In the genomic region with DNA sequence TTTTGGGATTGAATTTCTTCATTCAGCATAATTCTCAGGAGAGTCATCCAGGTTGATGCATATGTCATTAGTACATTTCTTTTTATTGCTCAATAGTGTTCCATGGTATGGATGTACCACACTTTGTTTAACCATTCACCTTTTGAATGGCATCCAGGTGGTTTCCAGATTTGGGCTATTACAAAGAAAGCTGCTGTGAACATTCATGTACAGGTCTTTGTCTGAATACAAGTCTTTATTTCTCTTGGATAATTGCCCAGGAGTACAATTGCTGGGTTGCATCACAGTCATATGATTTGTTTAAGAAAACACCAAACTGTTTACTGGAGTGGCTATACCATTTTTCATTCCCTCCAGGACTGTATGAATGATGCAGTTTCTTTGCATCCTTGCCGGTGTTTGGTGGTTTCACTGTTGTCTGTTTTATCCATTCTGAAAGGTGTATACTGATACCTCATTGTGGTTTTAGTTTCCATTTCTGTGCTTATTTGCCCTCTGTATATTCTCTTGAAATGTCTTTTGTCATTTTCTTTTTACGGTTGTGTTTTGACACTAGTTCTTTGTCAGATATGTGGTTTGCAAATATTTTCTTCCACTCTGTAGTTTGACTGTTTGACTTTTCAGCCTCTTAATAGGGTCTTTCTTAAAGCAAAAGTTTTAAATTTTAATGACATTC, we compare ENCODE assay signal across 9 cellular contexts. TPM values are rescaled to one million over a fixed set of nuclear protein-coding genes. Genes with fewer than 3 reads are reported as not detected.
DNase-seq lines count a peak whose midpoint lies in the region; ATAC-seq and TF ChIP-seq lines count a peak whose summit lies in the region.
"Had no signal": no experiment of that assay in that cellular context is flagged by ENCODE, and none has a peak within 500 bp of the region (broad histone marks: within the 10 kb centered on the region; RNA-seq: fewer than 3 reads in every experiment).

No MANE protein-coding gene starts in this region.

- no peaks in the 10 kb centered on the region for H3K27me3 Mint-ChIP-seq in natural killer cell treated with Interleukin-12 subunit alpha and Interleukin-12 subunit beta and Interleukin-15 and Interleukin-18, amount 100 ng/mL, for 72 hours
- no peaks in the 10 kb centered on the region for H3K27me3 Mint-ChIP-seq in natural killer cell (ENCODE audit: low read depth in 2 of 2)
- H3K27me3 Mint-ChIP-seq: activated naive CD4-positive, alpha-beta T cell treated with anti-CD3 and anti-CD28 coated beads, Interleukin-2, amount 50 U/mL, for 24 hours had no signal

- H3K36me3 Mint-ChIP-seq in natural killer cell treated with Interleukin-12 subunit alpha and Interleukin-12 subunit beta and Interleukin-15 and Interleukin-18, amount 100 ng/mL, for 72 hours, result peaks cover 30% of the 10 kb centered on the region
- H3K36me3 Mint-ChIP-seq in natural killer cell, result no peaks in the 10 kb centered on the region

- no peak for DNase-seq in natural killer cell treated with Interleukin-12 subunit alpha and Interleukin-12 subunit beta and Interleukin-15 and Interleukin-18, amount 100 ng/mL, for 72 hours (ENCODE audit: low spot score)
- no peak for DNase-seq in natural killer cell
- DNase-seq in NCI-H2196 treated with DMSO at 0.1 percent for 48 hours (lab: John Stamatoyannopoulos, UW; ENCODE audit: unreplicated experiment), result peak; percentile 69
- peak; percentile 97 for DNase-seq in epithelial cell of proximal tubule (ENCODE audit: low read depth)
- no peak for DNase-seq in UCSD-AML1 (lab: John Stamatoyannopoulos, UW; ENCODE audit: unreplicated experiment)
- DNase-seq in AG20443 (ENCODE audit: low spot score), result no peak
- DNase-seq in NCI-H1092 (lab: John Stamatoyannopoulos, UW), result no peak

- peak; percentile 68 to 93 for ATAC-seq in natural killer cell treated with Interleukin-12 subunit alpha and Interleukin-12 subunit beta and Interleukin-15 and Interleukin-18, amount 100 ng/mL, for 72 hours
- ATAC-seq in natural killer cell (no peak), HG02943 (IDR thresholded peaks at IDR 0.05; ENCODE audit: low read depth, unreplicated experiment) (peak; percentile 99)

- H3K27ac Mint-ChIP-seq in natural killer cell treated with Interleukin-12 subunit alpha and Interleukin-12 subunit beta and Interleukin-15 and Interleukin-18, amount 100 ng/mL, for 72 hours, result peak overlapping the region in 1 of 2 donors; percentile 34
- H3K27ac Mint-ChIP-seq in natural killer cell, result no peak overlapping the region
- H3K27ac Mint-ChIP-seq: activated naive CD4-positive, alpha-beta T cell treated with anti-CD3 and anti-CD28 coated beads, Interleukin-2, amount 50 U/mL, for 24 hours had no signal

- intact Hi-C loops in natural killer cell (cut with micrococcal nuclease), result no loop called here

- H3K9me3 Mint-ChIP-seq in natural killer cell treated with Interleukin-12 subunit alpha and Interleukin-12 subunit beta and Interleukin-15 and Interleukin-18, amount 100 ng/mL, for 72 hours, result no peaks in the 10 kb centered on the region
- H3K9me3 Mint-ChIP-seq in natural killer cell, result no peaks in the 10 kb centered on the region
- H3K9me3 Mint-ChIP-seq: activated naive CD4-positive, alpha-beta T cell treated with anti-CD3 and anti-CD28 coated beads, Interleukin-2, amount 50 U/mL, for 24 hours had no signal

- H3K4me3 Mint-ChIP-seq in natural killer cell treated with Interleukin-12 subunit alpha and Interleukin-12 subunit beta and Interleukin-15 and Interleukin-18, amount 100 ng/mL, for 72 hours, result peak overlapping the region; percentile 12
- no peak overlapping the region for H3K4me3 Mint-ChIP-seq in natural killer cell

- H3K4me1 Mint-ChIP-seq in natural killer cell treated with Interleukin-12 subunit alpha and Interleukin-12 subunit beta and Interleukin-15 and Interleukin-18, amount 100 ng/mL, for 72 hours (ENCODE audit: low read depth in 2 of 2), result peaks cover 26 to 29% of the 10 kb centered on the region in 2 donors
- peaks cover 14 to 34% of the 10 kb centered on the region in 2 donors for H3K4me1 Mint-ChIP-seq in natural killer cell

- no peak overlapping the region for H3K4me3 ChIP-seq in epithelial cell of proximal tubule (ENCODE audit: low read depth, low read length)

- no peak for TF ChIP-seq CTCF in natural killer cell (IDR thresholded peaks at IDR 0.05)
- TF ChIP-seq CTCF in epithelial cell of proximal tubule (conservative IDR thresholded peaks at IDR 0.05; ENCODE audit: low read depth, low read length), result no peak

RNA-seq across cellular contexts. Expression of a gene that starts 8.8 kb away (rescaled TPM):
- 10 to 100 TPM; 33.7 to 43.8 TPM for total RNA-seq in natural killer cell treated with Interleukin-12 subunit alpha and Interleukin-12 subunit beta and Interleukin-15 and Interleukin-18, amount 100 ng/mL, for 72 hours
- total RNA-seq in natural killer cell (10 to 100 TPM; 26.0 to 32.8 (median 28.9) TPM), epithelial cell of proximal tubule (12.2 and 18.2 TPM in 2 replicates)

Comparison
In these comparisons a context has a peak if more than half of its experiments do, and no peak if none do; other contexts are left out.
1. ATAC-seq: peak in natural killer cell treated with Interleukin-12 subunit alpha and Interleukin-12 subunit beta and Interleukin-15 and Interleukin-18, amount 100 ng/mL, for 72 hours (2 of 2) and HG02943 (single experiment); none in natural killer cell (0 of 3).
2. DNase-seq: peak in NCI-H2196 treated with DMSO at 0.1 percent for 48 hours (single experiment) and epithelial cell of proximal tubule (single experiment); none in natural killer cell treated with Interleukin-12 subunit alpha and Interleukin-12 subunit beta and Interleukin-15 and Interleukin-18, amount 100 ng/mL, for 72 hours (single experiment), natural killer cell (single experiment), UCSD-AML1 (single experiment), AG20443 (single experiment) and NCI-H1092 (single experiment).